ENCODE assay signal across 20 cellular contexts in genomic region chr12:115760231-115760630, GRCh38.
DNase-seq lines count a peak whose midpoint lies in the region; ATAC-seq, FAIRE-seq and TF ChIP-seq lines count a peak whose summit lies in the region.
"Had no signal": no experiment of that assay in that cellular context is flagged by ENCODE, and none has a peak within 500 bp of the region (broad histone marks: within the 10 kb centered on the region; RNA-seq: fewer than 3 reads in every experiment).

No MANE protein-coding gene starts in this region.

- H3K9ac ChIP-seq in smooth muscle cell (ENCODE audit: low read depth): no peak overlapping the region
- H3K9ac ChIP-seq: BLaER1 treated with 17β-estradiol and CSF1 and Interleukin-3, amounts not matched to agents 10 nM and 100 nM had no signal

- no peaks in the 10 kb centered on the region for H3K27me3 ChIP-seq in smooth muscle cell (ENCODE audit: low read depth)

- H3K27ac ChIP-seq in A549: no peak overlapping the region
- H3K27ac ChIP-seq in smooth muscle cell (ENCODE audit: low read depth): no peak overlapping the region
- H3K27ac ChIP-seq: BLaER1 treated with 17β-estradiol and CSF1 and Interleukin-3, amounts not matched to agents 10 nM and 100 nM had no signal

- no peak overlapping the region for H2AFZ ChIP-seq in smooth muscle cell (ENCODE audit: low read depth)
- H2AFZ ChIP-seq: GM23338 had no signal

- no peak for TF ChIP-seq CTCF in A549 (IDR thresholded peaks at IDR 0.05)
- TF ChIP-seq CTCF in LNCaP clone FGC (IDR thresholded peaks at IDR 0.05; ENCODE audit: control insufficient read depth, extremely low read depth, insufficient read depth): no peak
- TF ChIP-seq CTCF in smooth muscle cell (IDR thresholded peaks at IDR 0.05; ENCODE audit: borderline replicate concordance, insufficient read depth, poor library complexity, severe bottlenecking): no peak

- POLR2A ChIA-PET in A549 (lab: Yijun Ruan, JAX): no interaction called here

- no peaks in the 10 kb centered on the region for H4K20me1 ChIP-seq in smooth muscle cell (ENCODE audit: low read depth)
- H4K20me1 ChIP-seq: BLaER1 treated with 17β-estradiol and CSF1 and Interleukin-3, amounts not matched to agents 10 nM and 100 nM had no signal

- no peak for TF ChIP-seq EP300 in A549 (IDR thresholded peaks at IDR 0.05)

- H3K79me2 ChIP-seq in smooth muscle cell (ENCODE audit: low read depth): no peaks in the 10 kb centered on the region

- 49% methylated on average over 5 of the region's 5 CpGs for WGBS in A549 (ENCODE audit: missing lambda C conversion rate)
- WGBS in smooth muscle cell (ENCODE audit: low lambda C conversion rate): 79% methylated on average over 5 of the region's 5 CpGs

- ATAC-seq in A549: no peak
- no peak for ATAC-seq in left lobe of liver
- ATAC-seq in HG03378 (IDR thresholded peaks at IDR 0.05; ENCODE audit: unreplicated experiment): no peak
- ATAC-seq: GM23338, HepG2 had no signal

- TF ChIP-seq POLR2A in A549 (IDR thresholded peaks at IDR 0.05; ENCODE audit: low read length): no peak

- no peaks in the 10 kb centered on the region for H3F3A ChIP-seq in smooth muscle cell (ENCODE audit: low read depth)

- H3K9me3 ChIP-seq in A549 (no peaks in the 10 kb centered on the region), smooth muscle cell (replicated peaks; ENCODE audit: low read depth) (no peaks in the 10 kb centered on the region)
- H3K9me3 ChIP-seq: BLaER1 treated with 17β-estradiol and CSF1 and Interleukin-3, amounts not matched to agents 10 nM and 100 nM had no signal

- no peak overlapping the region for H3K4me2 ChIP-seq in A549
- H3K4me2 ChIP-seq in smooth muscle cell: no peak overlapping the region
- H3K4me2 ChIP-seq: GM23338 had no signal

- H3K4me3 ChIP-seq in A549: no peak overlapping the region
- peak overlapping the region; percentile 52 for H3K4me3 ChIP-seq in LNCaP clone FGC (ENCODE audit: low read depth, low read length)
- peak overlapping the region; percentile 23 for H3K4me3 ChIP-seq in smooth muscle cell
- H3K4me3 ChIP-seq: BLaER1 treated with 17β-estradiol and CSF1 and Interleukin-3, amounts not matched to agents 10 nM and 100 nM; GM23338 had no signal

- H3K4me1 ChIP-seq in A549 (peaks cover 26% of the 10 kb centered on the region), smooth muscle cell (ENCODE audit: low read depth) (peaks cover 29% of the 10 kb centered on the region)

- H3K36me3 ChIP-seq in smooth muscle cell (ENCODE audit: low read depth): no peaks in the 10 kb centered on the region
- H3K36me3 ChIP-seq: BLaER1 treated with 17β-estradiol and CSF1 and Interleukin-3, amounts not matched to agents 10 nM and 100 nM had no signal

- CTCF ChIA-PET in A549 (lab: Yijun Ruan, JAX): interaction anchor here (1.0 kb wide), 1 partner anchor 19 kb away, joined by 4 read pairs; no protein-coding TSS in a partner anchor

- TF ChIP-seq RAD21 in A549 (conservative IDR thresholded peaks at IDR 0.05 in 1 of 2, IDR thresholded peaks at IDR 0.05 in 1 of 2): no peak

- FAIRE-seq in A549 (lab: Jason Lieb, UNC): peak; percentile 7
- FAIRE-seq: GM12892, GM18507, H54, HepG2 had no signal

- no peak for DNase-seq in A549 (ENCODE audit: low read depth in 1 of 2, low spot score in 1 of 2)
- peak; percentile 90 for DNase-seq in LNCaP clone FGC (ENCODE audit: low read depth)
- peak; percentile 22 for DNase-seq in ecto neural progenitor cell (ENCODE audit: low spot score)
- no peak for DNase-seq in smooth muscle cell (lab: John Stamatoyannopoulos, UW; ENCODE audit: unreplicated experiment)
- DNase-seq in left lobe of liver (ENCODE audit: low spot score): no peak
- no peak for DNase-seq in NCI-H146 (lab: John Stamatoyannopoulos, UW)
- DNase-seq: 8988T; CD4-positive, alpha-beta T cell; DMS153; DMS79; GDM1; HCEC 1CT; HFFc6 had no signal

TF ChIP-seq in A549, 52 proteins besides CTCF, POLR2A, EP300 and RAD21:
- TF ChIP-seq ESRRA (IDR thresholded peaks at IDR 0.05; ENCODE audit: borderline replicate concordance, low read length): no peak
- TF ChIP-seq MAFK (IDR thresholded peaks at IDR 0.05; ENCODE audit: partially characterized antibody): peak; percentile 10
- no peak for TF ChIP-seq MAX (IDR thresholded peaks at IDR 0.05)
- no peak for TF ChIP-seq PHF8 (IDR thresholded peaks at IDR 0.05; ENCODE audit: borderline replicate concordance, low read depth)
- TF ChIP-seq ZC3H11A (IDR thresholded peaks at IDR 0.05): no peak

Comparison
In these comparisons a context has a peak if more than half of its experiments do, and no peak if none do; other contexts are left out.
1. DNase-seq: peak in LNCaP clone FGC (single experiment) and ecto neural progenitor cell (single experiment); none in A549 (0 of 2), smooth muscle cell (single experiment), left lobe of liver (single experiment) and NCI-H146 (single experiment).